In genomic region chr7:71132521-71133231, GRCh38 we compare ENCODE assay signal across 1 cellular context.
TF ChIP-seq lines count a peak whose summit lies in the region.

No MANE protein-coding gene starts in this region.

TF ChIP-seq in SK-N-SH treated with all-trans-retinoic acid at 6 μM for 48 hours, 23 proteins besides CTCF, POLR2A, EP300 and RAD21 (continued from another document):
- TF ChIP-seq, protein P1, sequence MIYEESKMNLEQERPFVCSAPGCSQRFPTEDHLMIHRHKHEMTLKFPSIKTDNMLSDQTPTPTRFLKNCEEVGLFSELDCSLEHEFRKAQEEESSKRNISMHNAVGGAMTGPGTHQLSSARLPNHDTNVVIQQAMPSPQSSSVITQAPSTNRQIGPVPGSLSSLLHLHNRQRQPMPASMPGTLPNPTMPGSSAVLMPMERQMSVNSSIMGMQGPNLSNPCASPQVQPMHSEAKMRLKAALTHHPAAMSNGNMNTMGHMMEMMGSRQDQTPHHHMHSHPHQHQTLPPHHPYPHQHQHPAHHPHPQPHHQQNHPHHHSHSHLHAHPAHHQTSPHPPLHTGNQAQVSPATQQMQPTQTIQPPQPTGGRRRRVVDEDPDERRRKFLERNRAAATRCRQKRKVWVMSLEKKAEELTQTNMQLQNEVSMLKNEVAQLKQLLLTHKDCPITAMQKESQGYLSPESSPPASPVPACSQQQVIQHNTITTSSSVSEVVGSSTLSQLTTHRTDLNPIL (CRISPR knock-in tag; IDR thresholded peaks at IDR 0.05; ENCODE audit: low read depth), result no peak
- TF ChIP-seq TSHZ2 (CRISPR knock-in tag; IDR thresholded peaks at IDR 0.05) (no peak), ESRRG (CRISPR knock-in tag; IDR thresholded peaks at IDR 0.05) (no peak), SNAI2 (CRISPR knock-in tag; IDR thresholded peaks at IDR 0.05) (no peak), ARNTL (CRISPR knock-in tag; IDR thresholded peaks at IDR 0.05; ENCODE audit: borderline replicate concordance, low read depth) (no peak), OSR1 (CRISPR knock-in tag; IDR thresholded peaks at IDR 0.05) (no peak)
